8 cellular contexts compared by ENCODE assay signal in genomic region chr19:56309511-56310185, GRCh38. TPM values are rescaled to one million over a fixed set of nuclear protein-coding genes. Genes with fewer than 3 reads are reported as not detected.
DNase-seq lines count a peak whose midpoint lies in the region; ATAC-seq and TF ChIP-seq lines count a peak whose summit lies in the region.

No MANE protein-coding gene starts in this region.

- H3K9me3 ChIP-seq in mucosa of descending colon (no peaks in the 10 kb centered on the region), tibial nerve (no peaks in the 10 kb centered on the region)

- TF ChIP-seq CTCF in mucosa of descending colon (IDR thresholded peaks at IDR 0.05) (peak; percentile 68), tibial nerve (IDR thresholded peaks at IDR 0.05) (peak in 4 of 5 experiments; percentile 24 to 42 (median 36))

- H3K4me1 ChIP-seq in mucosa of descending colon (ENCODE audit: low read depth) (peaks cover 11% of the 10 kb centered on the region), tibial nerve (peaks cover 0 to 9% (median 0%) of the 10 kb centered on the region in 4 donors)

- DNase-seq in NCI-H82 (lab: John Stamatoyannopoulos, UW): peak; percentile 67
- DNase-seq in NCI-H82 treated with DMSO at 0.1 percent for 48 hours (lab: John Stamatoyannopoulos, UW; ENCODE audit: unreplicated experiment): no peak
- peak; percentile 47 to 63 for DNase-seq in NCI-H1930 (lab: John Stamatoyannopoulos, UW)
- peak; percentile 84 for DNase-seq in activated CD4-positive, alpha-beta T cell treated with anti-CD3 and anti-CD28 coated beads for 36 hours
- DNase-seq in dermis blood vessel endothelial cell: peak; percentile 76
- DNase-seq in mucosa of descending colon: peak; percentile 57 to 72 (median 62)
- DNase-seq in tibial nerve (ENCODE audit: low spot score in 2 of 2): no peak

- CTCF ChIA-PET in activated CD4-positive, alpha-beta T cell treated with anti-CD3 and anti-CD28 coated beads for 36 hours (lab: Charles Lee): interaction anchor here (0.6 to 1.7 kb wide), 11 partner anchors 8 to 244 kb away, joined by 3 to 6 read pairs (median 4); no protein-coding TSS in a partner anchor

- WGBS in tibial nerve, 2 donors: 79% methylated on average over 11 of the region's 11 CpGs

- intact Hi-C loops in activated CD4-positive, alpha-beta T cell treated with anti-CD3 and anti-CD28 coated beads for 36 hours (cut with DNase I, micrococcal nuclease): loop anchor here (5.0 to 10.0 kb wide), 7 partner anchors 57 to 1998 kb away; partner anchors contain the start of genes ERVK3-1 (in 1 of the 2), LENG8 (in 1 of the 2), PPP6R1 (in 1 of the 2) and ZNF552 (in 1 of the 2)
- intact Hi-C loops in mucosa of descending colon (cut with DNase I, micrococcal nuclease): no loop called here

- no peak for TF ChIP-seq EP300 in tibial nerve (IDR thresholded peaks at IDR 0.05)

- no peak for TF ChIP-seq POLR2A in tibial nerve (IDR thresholded peaks at IDR 0.05)

- H3K27me3 ChIP-seq in tibial nerve: no peaks in the 10 kb centered on the region

- H3K27me3 Mint-ChIP-seq in activated CD4-positive, alpha-beta T cell treated with anti-CD3 and anti-CD28 coated beads for 36 hours: no peaks in the 10 kb centered on the region

- peak; percentile 70 for ATAC-seq in activated CD4-positive, alpha-beta T cell treated with anti-CD3 and anti-CD28 coated beads for 36 hours
- ATAC-seq in mucosa of descending colon (peak; percentile 70), HG03439 (IDR thresholded peaks at IDR 0.05; ENCODE audit: unreplicated experiment) (no peak)

- no peak overlapping the region for H3K27ac Mint-ChIP-seq in activated CD4-positive, alpha-beta T cell treated with anti-CD3 and anti-CD28 coated beads for 36 hours

- POLR2A ChIA-PET in activated CD4-positive, alpha-beta T cell treated with anti-CD3 and anti-CD28 coated beads for 36 hours (lab: Charles Lee): interaction anchor here (0.8 kb wide), 1 partner anchor 57 kb away, joined by 3 read pairs; no protein-coding TSS in a partner anchor

- no peak overlapping the region for H3K27ac ChIP-seq in tibial nerve

- H3K4me1 Mint-ChIP-seq in activated CD4-positive, alpha-beta T cell treated with anti-CD3 and anti-CD28 coated beads for 36 hours: peaks cover 17% of the 10 kb centered on the region

- no peaks in the 10 kb centered on the region for H3K36me3 ChIP-seq in mucosa of descending colon (ENCODE audit: low read depth)
- peaks cover 0 to 65% (median 0%) of the 10 kb centered on the region in 3 donors for H3K36me3 ChIP-seq in tibial nerve

- H3K4me3 Mint-ChIP-seq in activated CD4-positive, alpha-beta T cell treated with anti-CD3 and anti-CD28 coated beads for 36 hours: no peak overlapping the region

- H3K4me3 ChIP-seq in mucosa of descending colon (no peak overlapping the region), tibial nerve (no peak overlapping the region)

- H3K9me3 Mint-ChIP-seq in activated CD4-positive, alpha-beta T cell treated with anti-CD3 and anti-CD28 coated beads for 36 hours (ENCODE audit: low read depth): peaks cover 1% of the 10 kb centered on the region

- H3K36me3 Mint-ChIP-seq in activated CD4-positive, alpha-beta T cell treated with anti-CD3 and anti-CD28 coated beads for 36 hours (ENCODE audit: low read depth): peaks cover 35% of the 10 kb centered on the region

RNA-seq across cellular contexts. Expression of gene ZSCAN5A, which starts 5.0 kb away (rescaled TPM):
- total RNA-seq in activated CD4-positive, alpha-beta T cell treated with anti-CD3 and anti-CD28 coated beads for 36 hours: 1 to 10 TPM; 8.3 to 9.9 TPM
- 5.4 and 7.5 TPM in 2 replicates for total RNA-seq in dermis blood vessel endothelial cell
- total RNA-seq in mucosa of descending colon: 10 to 100 TPM; 10.5 to 24.0 (median 14.3) TPM
- 10 to 100 TPM in 2 of 4 donors, 1 to 10 TPM in 2; 5.1 to 21.3 (median 10.1) TPM for total RNA-seq in tibial nerve

RNA-seq across cellular contexts. Expression of gene EDDM13, which starts 37.1 kb away (rescaled TPM):
- total RNA-seq in activated CD4-positive, alpha-beta T cell treated with anti-CD3 and anti-CD28 coated beads for 36 hours: under 1 TPM; 0.30 to 0.76 TPM
- total RNA-seq in dermis blood vessel endothelial cell: 0.79 and 0.85 TPM in 2 replicates
- not detected for total RNA-seq in mucosa of descending colon
- not detected for total RNA-seq in tibial nerve

Comparison
In these comparisons a context has a peak if more than half of its experiments do, and no peak if none do; other contexts are left out.
1. DNase-seq: peak in NCI-H82 (single experiment), NCI-H1930 (2 of 2), activated CD4-positive, alpha-beta T cell treated with anti-CD3 and anti-CD28 coated beads for 36 hours (single experiment), dermis blood vessel endothelial cell (single experiment) and mucosa of descending colon (3 of 3); none in NCI-H82 treated with DMSO at 0.1 percent for 48 hours (single experiment) and tibial nerve (0 of 2).
2. intact Hi-C loops: an anchor here in activated CD4-positive, alpha-beta T cell treated with anti-CD3 and anti-CD28 coated beads for 36 hours (5.0 to 10.0 kb wide); none called in mucosa of descending colon.